ENCODE assay signal across 10 cellular contexts in genomic region chr20:19806806-19807691, GRCh38. TPM values are rescaled to one million over a fixed set of nuclear protein-coding genes. Genes with fewer than 3 reads are reported as not detected.
DNase-seq lines count a peak whose midpoint lies in the region; TF ChIP-seq lines count a peak whose summit lies in the region.
"Had no signal": no experiment of that assay in that cellular context is flagged by ENCODE, and none has a peak within 500 bp of the region (broad histone marks: within the 10 kb centered on the region; RNA-seq: fewer than 3 reads in every experiment).

No MANE protein-coding gene starts in this region.

- DNase-seq in DMS153 treated with DMSO at 0.1 percent for 48 hours (lab: John Stamatoyannopoulos, UW; ENCODE audit: unreplicated experiment) (peak; percentile 61), NCI-H2171 (lab: John Stamatoyannopoulos, UW) (peak; percentile 83), choroid plexus epithelial cell (ENCODE audit: low read depth) (peak; percentile 67), Peyer's patch (no peak), LoVo (ENCODE audit: low spot score) (no peak), caudate nucleus (lab: John Stamatoyannopoulos, UW) (no peak), NCI-H524 (lab: John Stamatoyannopoulos, UW) (no peak)
- DNase-seq: glutamatergic neuron had no signal

- no peaks in the 10 kb centered on the region for H3K27me3 Mint-ChIP-seq in nephron (ENCODE audit: low read depth)

- H3K9me3 ChIP-seq in Peyer's patch, result no peaks in the 10 kb centered on the region

- H3K27ac Mint-ChIP-seq in nephron, result peak overlapping the region in 2 of 3 experiments; percentile 28 to 76

- no peak for TF ChIP-seq POLR2A in Peyer's patch (IDR thresholded peaks at IDR 0.05)

- H3K4me3 ChIP-seq in choroid plexus epithelial cell (ENCODE audit: low read depth, low read length) (no peak overlapping the region), Peyer's patch (no peak overlapping the region)

- peaks cover 0 to 4% (median 0%) of the 10 kb centered on the region in 3 donors for H3K36me3 ChIP-seq in Peyer's patch

- H3K27ac ChIP-seq in Peyer's patch, result peak overlapping the region in 1 of 4 donors; percentile 9
- H3K27ac ChIP-seq in caudate nucleus (ENCODE audit: low read depth, low read length), result no peak overlapping the region

- peaks cover 21% of the 10 kb centered on the region for H3K9me3 Mint-ChIP-seq in nephron

- H3K4me1 ChIP-seq in Peyer's patch, result peaks cover 0 to 24% (median 0%) of the 10 kb centered on the region in 4 donors

- TF ChIP-seq CTCF in choroid plexus epithelial cell (conservative IDR thresholded peaks at IDR 0.05; ENCODE audit: low read depth, low read length), result no peak
- no peak for TF ChIP-seq CTCF in nephron (IDR thresholded peaks at IDR 0.05; ENCODE audit: unreplicated experiment in 3 of 3)
- no peak for TF ChIP-seq CTCF in Peyer's patch (IDR thresholded peaks at IDR 0.05)

- peaks cover 72% of the 10 kb centered on the region for H3K36me3 Mint-ChIP-seq in nephron (ENCODE audit: low read depth)

- H3K27me3 ChIP-seq in Peyer's patch, result no peaks in the 10 kb centered on the region

- peaks cover 15% of the 10 kb centered on the region for H3K4me1 Mint-ChIP-seq in nephron

- H3K4me3 Mint-ChIP-seq in nephron, result no peak overlapping the region

RNA-seq across cellular contexts. Expression of gene RIN2, which starts 49.0 kb away (rescaled TPM):
- total RNA-seq in Peyer's patch, result 100 to 1,000 TPM in 3 of 4 donors, 10 to 100 TPM in 1; 65.2 to 181 (median 149) TPM
- total RNA-seq: T-helper 2 cell treated with Interferon-gamma antibody and Interleukin-4, amounts not matched to agents 100 ng/mL and 5 ng/mL, for 36 hours had no signal

Comparison
In these comparisons a context has a peak if more than half of its experiments do, and no peak if none do; other contexts are left out.
1. DNase-seq: peak in DMS153 treated with DMSO at 0.1 percent for 48 hours (single experiment), NCI-H2171 (single experiment) and choroid plexus epithelial cell (single experiment); none in Peyer's patch (0 of 3), LoVo (single experiment), caudate nucleus (0 of 61) and NCI-H524 (0 of 2).